Comparison of ENCODE assay signal across 7 cellular contexts in the genomic region with DNA sequence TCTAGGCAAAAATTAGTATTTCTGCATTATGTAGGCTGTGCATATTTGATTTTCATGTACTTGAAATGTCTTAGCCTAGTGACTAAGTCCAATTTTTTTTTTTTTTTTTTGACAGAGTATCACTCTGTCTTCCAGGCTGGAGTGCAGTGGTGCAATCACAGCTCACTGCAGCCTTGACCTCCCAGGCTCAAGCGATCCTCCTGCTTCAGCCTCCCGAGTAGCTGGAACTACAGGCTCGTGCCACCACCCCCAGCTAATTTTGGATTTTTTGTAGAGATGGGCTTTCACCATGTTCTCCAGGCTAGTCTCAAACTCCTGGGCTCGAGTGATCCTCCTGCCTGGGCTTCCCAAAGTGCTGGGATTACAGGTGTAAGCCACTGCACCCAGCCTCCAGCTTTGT. TPM values are rescaled to one million over a fixed set of nuclear protein-coding genes. Genes with fewer than 3 reads are reported as not detected.
A peak's percentile ranks its signal among the peaks of the same experiment; 100 is the strongest.
DNase-seq lines count a peak whose midpoint lies in the region; ATAC-seq, FAIRE-seq and TF ChIP-seq lines count a peak whose summit lies in the region.
"Not testable (repeated sequence)": the region's sequence is repeated elsewhere in the genome, so short reads cannot be mapped to it uniquely, and the experiment has no call there.

No MANE protein-coding gene starts in this region.

- DNase-seq in T-cell; HepG2 (ENCODE audit: low spot score): not testable (repeated sequence)
- DNase-seq in activated CD8-positive, alpha-beta memory T cell treated with anti-CD3 and anti-CD28 coated beads for 24 hours, result peak; percentile 21
- peak; percentile 12 for DNase-seq in activated CD8-positive, alpha-beta memory T cell treated with anti-CD3 and anti-CD28 coated beads, Interleukin-2, amount 50 U/mL, for 48 hours
- DNase-seq in right atrium auricular region (ENCODE audit: low spot score) (peak; percentile 26), osteocyte (ENCODE audit: extremely low spot score, unreplicated experiment) (peak; percentile 44), type B pancreatic cell (ENCODE audit: extremely low spot score, unreplicated experiment) (peak; percentile 10)

- H2AFZ ChIP-seq in HepG2 (ENCODE audit: low read length), result not testable (repeated sequence)

- CTCF ChIA-PET in T-cell (lab: Charles Lee) (interaction anchor here (0.5 to 5.5 kb wide), 16 partner anchors 8 to 427 kb away, joined by 3 to 89 read pairs (median 5); no protein-coding TSS in a partner anchor), HepG2 (lab: Yijun Ruan, JAX; ENCODE audit: low intra/inter-chr PET ratio, low total read pairs) (interaction anchor here (0.7 to 1.9 kb wide), 3 partner anchors 87 to 131 kb away, joined by 4 to 8 read pairs (median 4); no protein-coding TSS in a partner anchor)

- TF ChIP-seq RAD21 in HepG2 (CRISPR knock-in tag; IDR thresholded peaks at IDR 0.05), result not testable (repeated sequence)

- BruUV-seq in HepG2 (replicated peaks; lab: Mats Ljungman, UMichigan), result not testable (repeated sequence)

- 76% methylated on average over 4 of the region's 4 CpGs for WGBS in HepG2 (ENCODE audit: low lambda C conversion rate)

- not testable (repeated sequence) for TF ChIP-seq EP300 in HepG2 (IDR thresholded peaks at IDR 0.05; ENCODE audit: low read depth in 2 of 2, low read length in 2 of 2); HepG2 (CRISPR knock-in tag; IDR thresholded peaks at IDR 0.05; ENCODE audit: borderline replicate concordance)

- not testable (repeated sequence) for H3K27ac ChIP-seq in right atrium auricular region; HepG2 (ENCODE audit: extremely low read length, insufficient read depth, low read length)

- H3K27ac Mint-ChIP-seq in T-cell, result peak overlapping the region; percentile 92 to 96
- H3K27ac Mint-ChIP-seq in osteocyte (ENCODE audit: unreplicated experiment); type B pancreatic cell: not testable (repeated sequence)

- H3K36me3 ChIP-seq in right atrium auricular region, result peaks cover 15% of the 10 kb centered on the region
- not testable (repeated sequence) for H3K36me3 ChIP-seq in HepG2 (replicated peaks in 1 of 2; ENCODE audit: control insufficient read depth in 1 of 2, insufficient read depth in 2 of 2, low read length in 2 of 2)

- not testable (repeated sequence) for ATAC-seq in T-cell (replicated peaks in 1 of 4); HepG2

- not testable (repeated sequence) for H3K4me3 ChIP-seq in right atrium auricular region; HepG2 (replicated peaks in 1 of 3; ENCODE audit: insufficient read depth in 1 of 3, low read depth in 2 of 3, low read length in 3 of 3)

- not testable (repeated sequence) for TF ChIP-seq POLR2A in HepG2 (IDR thresholded peaks at IDR 0.05; ENCODE audit: insufficient read depth in 1 of 2, low read depth in 2 of 2, low read length in 2 of 2)

- H3K27me3 Mint-ChIP-seq in T-cell; osteocyte (ENCODE audit: unreplicated experiment); type B pancreatic cell: not testable (repeated sequence)

- not testable (repeated sequence) for H3K9me3 Mint-ChIP-seq in T-cell; osteocyte (ENCODE audit: unreplicated experiment); type B pancreatic cell

- POLR2A ChIA-PET in T-cell (lab: Charles Lee), result interaction anchor here (0.6 to 1.1 kb wide), 4 partner anchors 52 to 142 kb away, joined by 3 to 4 read pairs (median 3); no protein-coding TSS in a partner anchor
- POLR2A ChIA-PET in HepG2 (lab: Yijun Ruan, JAX), result interaction anchor here (0.9 to 2.2 kb wide), 2 partner anchors 26 to 54 kb away, joined by 3 to 7 read pairs; no protein-coding TSS in a partner anchor

- in situ Hi-C loops in HepG2 (cut with HindIII; ENCODE audit: extremely low pct_ligation_motif_present, low pct_unique_long_range_greater_than_20kb), result loop anchor here (5.0 to 25.0 kb wide), 3 partner anchors 46 to 399 kb away; a partner anchor contains a TSS

- not testable (repeated sequence) for H3K4me2 ChIP-seq in HepG2 (ENCODE audit: low read depth, low read length)

- not testable (repeated sequence) for H3K9ac ChIP-seq in HepG2 (ENCODE audit: insufficient read depth, low read depth, low read length)

- FAIRE-seq in HepG2 (lab: Jason Lieb, UNC), result not testable (repeated sequence)

- peaks cover 12% of the 10 kb centered on the region for H3K79me2 ChIP-seq in HepG2 (ENCODE audit: insufficient read depth, low read length)

- H3K4me1 Mint-ChIP-seq in T-cell (peaks cover 68 to 71% (median 71%) of the 10 kb centered on the region in 3 donors), osteocyte (ENCODE audit: unreplicated experiment) (peaks cover 13% of the 10 kb centered on the region), type B pancreatic cell (ENCODE audit: unreplicated experiment) (peaks cover 22% of the 10 kb centered on the region)

- TF ChIP-seq CTCF in right atrium auricular region (IDR thresholded peaks at IDR 0.05); HepG2 (CRISPR knock-in tag; IDR thresholded peaks at IDR 0.05); osteocyte (IDR thresholded peaks at IDR 0.05); type B pancreatic cell (conservative IDR thresholded peaks at IDR 0.05): not testable (repeated sequence)

- not testable (repeated sequence) for H4K20me1 ChIP-seq in HepG2 (ENCODE audit: insufficient read depth, low read length)

- H3K36me3 Mint-ChIP-seq in T-cell; osteocyte (ENCODE audit: unreplicated experiment); type B pancreatic cell: not testable (repeated sequence)

- intact Hi-C loops in HepG2 (cut with micrococcal nuclease; ENCODE audit: unreplicated experiment), result loop anchor here (1.0 to 5.0 kb wide), 7 partner anchors 26 to 183 kb away; a partner anchor contains a TSS

- H3K4me3 Mint-ChIP-seq in T-cell; osteocyte (ENCODE audit: unreplicated experiment); type B pancreatic cell: not testable (repeated sequence)

- not testable (repeated sequence) for H3K27me3 ChIP-seq in right atrium auricular region; HepG2 (ENCODE audit: control insufficient read depth in 1 of 2, insufficient read depth in 2 of 2, low read length in 2 of 2)

- H3K4me1 ChIP-seq in right atrium auricular region (peaks cover 0 to 28% of the 10 kb centered on the region in 2 donors), HepG2 (ENCODE audit: insufficient read depth, low read length) (peaks cover 52% of the 10 kb centered on the region)

- not testable (repeated sequence) for H3K9me3 ChIP-seq in right atrium auricular region; HepG2 (ENCODE audit: low read length)

TF ChIP-seq in HepG2, 621 proteins besides CTCF, POLR2A, EP300 and RAD21:
- peak; percentile 30; the same call in 1 of the 2 replicates for TF ChIP-seq ZNF460 (CRISPR knock-in tag; IDR thresholded peaks at IDR 0.05; ENCODE audit: borderline replicate concordance)
- TF ChIP-seq, protein P1, sequence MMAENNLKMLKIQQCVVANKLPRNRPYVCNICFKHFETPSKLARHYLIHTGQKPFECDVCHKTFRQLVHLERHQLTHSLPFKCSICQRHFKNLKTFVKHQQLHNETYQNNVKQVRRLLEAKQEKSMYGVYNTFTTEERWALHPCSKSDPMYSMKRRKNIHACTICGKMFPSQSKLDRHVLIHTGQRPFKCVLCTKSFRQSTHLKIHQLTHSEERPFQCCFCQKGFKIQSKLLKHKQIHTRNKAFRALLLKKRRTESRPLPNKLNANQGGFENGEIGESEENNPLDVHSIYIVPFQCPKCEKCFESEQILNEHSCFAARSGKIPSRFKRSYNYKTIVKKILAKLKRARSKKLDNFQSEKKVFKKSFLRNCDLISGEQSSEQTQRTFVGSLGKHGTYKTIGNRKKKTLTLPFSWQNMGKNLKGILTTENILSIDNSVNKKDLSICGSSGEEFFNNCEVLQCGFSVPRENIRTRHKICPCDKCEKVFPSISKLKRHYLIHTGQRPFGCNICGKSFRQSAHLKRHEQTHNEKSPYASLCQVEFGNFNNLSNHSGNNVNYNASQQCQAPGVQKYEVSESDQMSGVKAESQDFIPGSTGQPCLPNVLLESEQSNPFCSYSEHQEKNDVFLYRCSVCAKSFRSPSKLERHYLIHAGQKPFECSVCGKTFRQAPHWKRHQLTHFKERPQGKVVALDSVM (CRISPR knock-in tag; IDR thresholded peaks at IDR 0.05), result peak; percentile 96

RNA-seq across cellular contexts. Expression of a gene that starts 50.8 kb away (rescaled TPM):
- total RNA-seq in T-cell (100 to 1,000 TPM in 1 of 5 donors, 10 to 100 TPM in 4; 78.9 to 107 (median 88.8) TPM), right atrium auricular region (10 to 100 TPM; 15.5 to 19.0 TPM), HepG2 (2016; rRNA removed; fragmentation: Illumina TruSeq; extraction: Trizol) (46.0 and 59.5 TPM in 2 replicates), osteocyte (34.8 and 36.9 TPM in 2 replicates), type B pancreatic cell (ENCODE audit: low replicate concordance) (17.8 and 26.8 TPM in 2 replicates)
- 12.8 and 14.6 TPM in 2 replicates for total RNA-seq in HepG2 (2016; cell fraction: cytosol; rRNA removed; fragmentation: Illumina TruSeq; extraction: Trizol; ENCODE audit: low read depth)
- total RNA-seq in HepG2 (2016; cell fraction: insoluble cytoplasmic fraction; rRNA removed; fragmentation: Illumina TruSeq; extraction: Trizol), result 44.4 and 54.4 TPM in 2 replicates
- total RNA-seq in HepG2 (2016; cell fraction: membrane; rRNA removed; fragmentation: Illumina TruSeq; extraction: Trizol), result 20.5 and 21.5 TPM in 2 replicates
- 50.5 and 53.1 TPM in 2 replicates for total RNA-seq in HepG2 (2016; cell fraction: nucleus; rRNA removed; fragmentation: Illumina TruSeq; extraction: Trizol)
- 110 and 119 TPM in 2 replicates for polyA plus RNA-seq in HepG2 (2011; rRNA removed)
- polyA plus RNA-seq in HepG2 (2011; cell fraction: cytosol; rRNA removed), result 76.4 and 101 TPM in 2 replicates
- 114 and 124 TPM in 2 replicates for polyA plus RNA-seq in HepG2 (2011; cell fraction: nucleus; rRNA removed)
- 53.5 and 68.4 TPM in 2 replicates for polyA plus RNA-seq in HepG2 (2012)
- polyA plus RNA-seq in HepG2 (2016; cell fraction: cytosol; fragmentation: Illumina TruSeq; extraction: Trizol; ENCODE audit: low read depth), result 1.7 and 2.2 TPM in 2 replicates
- 32.7 and 38.7 TPM in 2 replicates for polyA plus RNA-seq in HepG2 (2016; cell fraction: insoluble cytoplasmic fraction; fragmentation: Illumina TruSeq; extraction: Trizol; ENCODE audit: low read depth)
- polyA plus RNA-seq in HepG2 (2016; cell fraction: membrane; fragmentation: Illumina TruSeq; extraction: Trizol; ENCODE audit: low read depth), result 5.6 and 6.6 TPM in 2 replicates
- polyA plus RNA-seq in HepG2 (2016; cell fraction: nucleus; fragmentation: Illumina TruSeq; extraction: Trizol; ENCODE audit: insufficient read depth, low read depth), result 51.6 and 53.6 TPM in 2 replicates
- 31.2 and 149 TPM in 2 replicates for polyA minus RNA-seq in HepG2 (2011; rRNA and poly(A)+ RNA removed; ENCODE audit: low replicate concordance)
- 95.1 and 103 TPM in 2 replicates for polyA minus RNA-seq in HepG2 (2011; cell fraction: cytosol; rRNA and poly(A)+ RNA removed)
- 171 and 204 TPM in 2 replicates for polyA minus RNA-seq in HepG2 (2011; cell fraction: nucleus; rRNA and poly(A)+ RNA removed)
